Comparison of ENCODE assay signal across 8 cellular contexts in genomic region chrX:24259544-24260240, GRCh38. TPM values are rescaled to one million over a fixed set of nuclear protein-coding genes. Genes with fewer than 3 reads are reported as not detected.
A peak's percentile ranks its signal among the peaks of the same experiment; 100 is the strongest.
DNase-seq lines count a peak whose midpoint lies in the region; ATAC-seq and TF ChIP-seq lines count a peak whose summit lies in the region.

No MANE protein-coding gene starts in this region.

- no peaks in the 10 kb centered on the region for H3K36me3 ChIP-seq in Peyer's patch
- no peaks in the 10 kb centered on the region for H3K36me3 ChIP-seq in mucosa of descending colon (ENCODE audit: low read depth)

- no peak overlapping the region for H3K4me3 ChIP-seq in Jurkat, Clone E6-1 (ENCODE audit: low read length)
- H3K4me3 ChIP-seq in Peyer's patch (no peak overlapping the region), mucosa of descending colon (no peak overlapping the region)

- no peaks in the 10 kb centered on the region for H3K4me1 ChIP-seq in Peyer's patch
- no peaks in the 10 kb centered on the region for H3K4me1 ChIP-seq in mucosa of descending colon (ENCODE audit: low read depth)

- peak; percentile 13 for DNase-seq in stimulated activated CD4-positive, alpha-beta T cell treated with anti-CD3 and anti-CD28 coated beads, Interleukin-1b, Interleukin-23, amount 100 ng/mL, for 48 hours
- DNase-seq in stimulated activated CD4-positive, alpha-beta T cell treated with anti-CD3 and anti-CD28 coated beads, Interleukin-12 subunit alpha, Interleukin-12 subunit beta, amount 100 ng/mL, for 4 hours, result no peak
- DNase-seq in Jurkat, Clone E6-1 (ENCODE audit: low read depth, low spot score), result peak; percentile 69
- DNase-seq in Peyer's patch, result peak in 1 of 3 donors; percentile 56
- DNase-seq in dermis microvascular lymphatic vessel endothelial cell (ENCODE audit: low read depth in 2 of 2), result peak; percentile 53 to 66
- DNase-seq in mucosa of descending colon, result peak in 1 of 3 donors; percentile 63
- no peak for DNase-seq in central memory CD4-positive, alpha-beta T cell

- intact Hi-C loops in mucosa of descending colon (cut with DNase I, micrococcal nuclease), result no loop called here

- ATAC-seq in mucosa of descending colon (peak; percentile 68), GM19035 (IDR thresholded peaks at IDR 0.05; ENCODE audit: unreplicated experiment) (no peak)

- peak in 4 of 6 experiments; percentile 42 to 65 (median 48) for TF ChIP-seq CTCF in Peyer's patch (IDR thresholded peaks at IDR 0.05)
- no peak for TF ChIP-seq CTCF in mucosa of descending colon (IDR thresholded peaks at IDR 0.05)

- no peaks in the 10 kb centered on the region for H3K9me3 ChIP-seq in Peyer's patch
- H3K9me3 ChIP-seq in mucosa of descending colon, result no peaks in the 10 kb centered on the region

- H3K27me3 ChIP-seq in Peyer's patch, result no peaks in the 10 kb centered on the region

- no peak overlapping the region for H3K27ac ChIP-seq in Peyer's patch

- no peak for TF ChIP-seq POLR2A in Peyer's patch (IDR thresholded peaks at IDR 0.05)

RNA-seq across cellular contexts. Expression of gene SUPT20HL2, which starts 54.2 kb away (rescaled TPM):
- not detected for polyA plus RNA-seq in Jurkat, Clone E6-1 (2012; ENCODE audit: insufficient read depth, insufficient read length)
- total RNA-seq in Peyer's patch (not detected), dermis microvascular lymphatic vessel endothelial cell (not detected in 2 replicates), mucosa of descending colon (under 1 TPM in 1 of 3 donors, not detected in 2; 0.12 TPM)

Comparison
In these comparisons a context has a peak if more than half of its experiments do, and no peak if none do; other contexts are left out.
1. DNase-seq: peak in stimulated activated CD4-positive, alpha-beta T cell treated with anti-CD3 and anti-CD28 coated beads, Interleukin-1b, Interleukin-23, amount 100 ng/mL, for 48 hours (single experiment), Jurkat, Clone E6-1 (single experiment) and dermis microvascular lymphatic vessel endothelial cell (2 of 2); none in stimulated activated CD4-positive, alpha-beta T cell treated with anti-CD3 and anti-CD28 coated beads, Interleukin-12 subunit alpha, Interleukin-12 subunit beta, amount 100 ng/mL, for 4 hours (single experiment) and central memory CD4-positive, alpha-beta T cell (single experiment).